1 cellular context compared by ENCODE assay signal in genomic region chr12:110641512-110641911, GRCh38.
TF ChIP-seq lines count a peak whose summit lies in the region.

No MANE protein-coding gene starts in this region.

TF ChIP-seq in WTC11, 78 proteins besides CTCF, POLR2A, EP300 and RAD21 (continued from another document):
- TF ChIP-seq ARID4B (CRISPR knock-in tag; IDR thresholded peaks at IDR 0.05; ENCODE audit: borderline replicate concordance) (no peak), ATF2 (CRISPR knock-in tag; IDR thresholded peaks at IDR 0.05; ENCODE audit: borderline replicate concordance, low read depth) (no peak)
